Comparison of ENCODE assay signal across 16 cellular contexts in genomic region chr17:19579192-19579668, GRCh38. TPM values are rescaled to one million over a fixed set of nuclear protein-coding genes. Genes with fewer than 3 reads are reported as not detected.
DNase-seq lines count a peak whose midpoint lies in the region; ATAC-seq and TF ChIP-seq lines count a peak whose summit lies in the region.
"Had no signal": no experiment of that assay in that cellular context is flagged by ENCODE, and none has a peak within 500 bp of the region (broad histone marks: within the 10 kb centered on the region; RNA-seq: fewer than 3 reads in every experiment).

No MANE protein-coding gene starts in this region.

- H2BK120ac ChIP-seq in H9 (ENCODE audit: low read depth, low read length, poor library complexity, severe bottlenecking), result no peak overlapping the region

- no peaks in the 10 kb centered on the region for H3K36me3 Mint-ChIP-seq in H9 (ENCODE audit: insufficient read depth in 1 of 3, low read depth in 3 of 3)
- H3K36me3 Mint-ChIP-seq in dendritic cell treated with granulocyte-macrophage colony-stimulating factor and Interleukin-4, amounts not matched to agents 40 ng/mL and 50 ng/mL, for 4 days (ENCODE audit: low read depth), result peaks cover 32% of the 10 kb centered on the region
- H3K36me3 Mint-ChIP-seq in activated naive CD8-positive, alpha-beta T cell treated with anti-CD3 and anti-CD28 coated beads for 36 hours, result no peaks in the 10 kb centered on the region

- peak; percentile 47 for ATAC-seq in sciatic nerve
- no peak for ATAC-seq in GM21528 (IDR thresholded peaks at IDR 0.05; ENCODE audit: low FRiP score, unreplicated experiment)

- H4K91ac ChIP-seq in H9 (ENCODE audit: insufficient read length, low read depth, low read length), result no peak overlapping the region

- no peak overlapping the region for H2BK15ac ChIP-seq in H9 (ENCODE audit: low read depth, low read length)

- WGBS in H9 (ENCODE audit: extremely low coverage, insufficient read length, low lambda C conversion rate), result no CpG with 5 or more reads among the region's 15 CpGs

- H3K27me3 Mint-ChIP-seq in H9 (ENCODE audit: low read depth), result peaks cover 18% of the 10 kb centered on the region
- peaks cover 40% of the 10 kb centered on the region for H3K27me3 Mint-ChIP-seq in dendritic cell treated with granulocyte-macrophage colony-stimulating factor and Interleukin-4, amounts not matched to agents 40 ng/mL and 50 ng/mL, for 4 days
- peaks cover 47% of the 10 kb centered on the region for H3K27me3 Mint-ChIP-seq in activated naive CD8-positive, alpha-beta T cell treated with anti-CD3 and anti-CD28 coated beads for 36 hours

- DNase-seq in H9, result peak; percentile 54
- peak; percentile 41 for DNase-seq in left kidney (ENCODE audit: low read depth, low spot score)
- DNase-seq in sciatic nerve (ENCODE audit: low spot score), result no peak
- DNase-seq in NK-92 treated with Interleukin-12 subunit alpha and Interleukin-12 subunit beta, amount 100 ng/mL, for 24 hours (lab: John Stamatoyannopoulos, UW), result no peak
- DNase-seq in activated naive CD8-positive, alpha-beta T cell treated with anti-CD3 and anti-CD28 coated beads for 36 hours, result no peak
- DNase-seq in NCI-H187 (lab: John Stamatoyannopoulos, UW), result no peak
- DNase-seq: activated CD8-positive, alpha-beta memory T cell treated with anti-CD3 and anti-CD28 coated beads for 24 hours; activated gamma-delta T cell treated with Interleukin-2 at 50 U/mL for 16 hours; DMS79 treated with DMSO at 0.1 percent for 48 hours; GOT3; IMR-90; NCI-H1105; stimulated activated CD8-positive, alpha-beta memory T cell treated with anti-CD3 and anti-CD28 coated beads, Interleukin-4, amount 100 ng/mL, for 48 hours had no signal

- H3K23me2 ChIP-seq in H9 (ENCODE audit: insufficient read length, low read depth, low read length, poor library complexity, severe bottlenecking), result peaks cover 4% of the 10 kb centered on the region

- H3K4me1 Mint-ChIP-seq in H9, result peaks cover 16 to 23% of the 10 kb centered on the region in 2 experiments
- H3K4me1 Mint-ChIP-seq in dendritic cell treated with granulocyte-macrophage colony-stimulating factor and Interleukin-4, amounts not matched to agents 40 ng/mL and 50 ng/mL, for 4 days (ENCODE audit: low read depth), result peaks cover 11% of the 10 kb centered on the region
- peaks cover 2% of the 10 kb centered on the region for H3K4me1 Mint-ChIP-seq in activated naive CD8-positive, alpha-beta T cell treated with anti-CD3 and anti-CD28 coated beads for 36 hours
- H3K4me1 Mint-ChIP-seq: central memory CD8-positive, alpha-beta T cell had no signal

- H4K20me1 ChIP-seq in H9 (ENCODE audit: control insufficient read depth, insufficient read depth, insufficient read length), result no peaks in the 10 kb centered on the region

- no peak overlapping the region for H3K4ac ChIP-seq in H9 (ENCODE audit: low read depth, low read length)

- no peak overlapping the region for H2AK5ac ChIP-seq in H9 (ENCODE audit: insufficient read length, low read length)

- H3K4me1 ChIP-seq in H9 (ENCODE audit: insufficient read depth, low read length), result no peaks in the 10 kb centered on the region

- H2AFZ ChIP-seq in H9 (ENCODE audit: low read length), result no peak overlapping the region

- no peak overlapping the region for H2BK12ac ChIP-seq in H9 (ENCODE audit: insufficient read length, low read depth, low read length)

- H2BK20ac ChIP-seq in H9 (ENCODE audit: low read depth, low read length, poor library complexity, severe bottlenecking), result no peak overlapping the region

- H3K4me3 Mint-ChIP-seq in H9, result peak overlapping the region; percentile 67 to 81
- H3K4me3 Mint-ChIP-seq in dendritic cell treated with granulocyte-macrophage colony-stimulating factor and Interleukin-4, amounts not matched to agents 40 ng/mL and 50 ng/mL, for 4 days, result peak overlapping the region; percentile 24
- no peak overlapping the region for H3K4me3 Mint-ChIP-seq in activated naive CD8-positive, alpha-beta T cell treated with anti-CD3 and anti-CD28 coated beads for 36 hours
- H3K4me3 Mint-ChIP-seq: central memory CD8-positive, alpha-beta T cell had no signal

- H3K9me3 ChIP-seq in H9 (ENCODE audit: control insufficient read depth, low read depth, low read length), result no peaks in the 10 kb centered on the region

- H2BK5ac ChIP-seq in H9 (ENCODE audit: insufficient read length, low read length), result no peak overlapping the region

- H3K4me2 ChIP-seq in H9 (ENCODE audit: insufficient read depth, insufficient read length, low read length), result peak overlapping the region; percentile 46

- H3K27ac ChIP-seq in H9 (ENCODE audit: insufficient read length, low read depth, low read length), result no peak overlapping the region

- intact Hi-C loops in dendritic cell treated with granulocyte-macrophage colony-stimulating factor and Interleukin-4, amounts not matched to agents 40 ng/mL and 50 ng/mL, for 4 days (cut with micrococcal nuclease), result loop anchor here (10.0 kb wide), 1 partner anchor 66 kb away; the partner anchor contains the start of gene ALDH3A2
- intact Hi-C loops in sciatic nerve (cut with DNase I), result no loop called here

- H3K79me2 ChIP-seq in H9 (ENCODE audit: insufficient read depth, low read length), result no peaks in the 10 kb centered on the region

- no peak overlapping the region for H3K56ac ChIP-seq in H9 (ENCODE audit: insufficient read length, low read depth, low read length)

- no peak overlapping the region for H3K27ac Mint-ChIP-seq in H9
- no peak overlapping the region for H3K27ac Mint-ChIP-seq in dendritic cell treated with granulocyte-macrophage colony-stimulating factor and Interleukin-4, amounts not matched to agents 40 ng/mL and 50 ng/mL, for 4 days
- H3K27ac Mint-ChIP-seq in activated naive CD8-positive, alpha-beta T cell treated with anti-CD3 and anti-CD28 coated beads for 36 hours, result no peak overlapping the region

- TF ChIP-seq CTCF in H9 (conservative IDR thresholded peaks at IDR 0.05), result no peak

- no peak overlapping the region for H4K8ac ChIP-seq in H9 (replicated peaks; ENCODE audit: insufficient read length, low read depth, low read length)

- no peak overlapping the region for H3K9ac ChIP-seq in H9 (ENCODE audit: extremely low read depth, insufficient read length, low read length)

- H3K79me1 ChIP-seq in H9 (ENCODE audit: insufficient read depth, low read depth, low read length, poor library complexity, severe bottlenecking), result no peaks in the 10 kb centered on the region

- no peak overlapping the region for H3T11ph ChIP-seq in H9 (ENCODE audit: low read length)

- no peak overlapping the region for H3K18ac ChIP-seq in H9 (ENCODE audit: insufficient read length, low read depth, low read length)

- no peak overlapping the region for H3K14ac ChIP-seq in H9 (ENCODE audit: insufficient read depth, low read length)

- H3K27me3 ChIP-seq in H9 (ENCODE audit: insufficient read depth, low read length), result no peaks in the 10 kb centered on the region

- 0 out of 5 replicates have a peak, but pooled peaks cover 0 to 2% of the 10 kb centered on the region in 2 experiments for H3K9me3 Mint-ChIP-seq in H9
- H3K9me3 Mint-ChIP-seq in dendritic cell treated with granulocyte-macrophage colony-stimulating factor and Interleukin-4, amounts not matched to agents 40 ng/mL and 50 ng/mL, for 4 days, result no peaks in the 10 kb centered on the region
- H3K9me3 Mint-ChIP-seq in activated naive CD8-positive, alpha-beta T cell treated with anti-CD3 and anti-CD28 coated beads for 36 hours, result no peaks in the 10 kb centered on the region
- H3K9me3 Mint-ChIP-seq: central memory CD8-positive, alpha-beta T cell had no signal

- no peak overlapping the region for H3K23ac ChIP-seq in H9 (ENCODE audit: insufficient read length, low read depth, low read length)

- no peak overlapping the region for H4K5ac ChIP-seq in H9 (ENCODE audit: insufficient read length, low read depth, low read length)

RNA-seq across cellular contexts. Expression of gene SLC47A1, which starts 45.6 kb away (rescaled TPM):
- total RNA-seq in H9 (2021) (2.0 and 4.0 TPM in 2 replicates), sciatic nerve (8.0 TPM)
- not detected for total RNA-seq in activated naive CD8-positive, alpha-beta T cell treated with anti-CD3 and anti-CD28 coated beads for 36 hours
- total RNA-seq: IMR-90 had no signal

Comparison
In these comparisons a context has a peak if more than half of its experiments do, and no peak if none do; other contexts are left out.
1. DNase-seq: peak in H9 (single experiment) and left kidney (single experiment); none in sciatic nerve (single experiment), NK-92 treated with Interleukin-12 subunit alpha and Interleukin-12 subunit beta, amount 100 ng/mL, for 24 hours (single experiment), activated naive CD8-positive, alpha-beta T cell treated with anti-CD3 and anti-CD28 coated beads for 36 hours (single experiment) and NCI-H187 (0 of 2).